1 cellular context compared by ENCODE assay signal in genomic region chr7:141737836-141738591, GRCh38.
TF ChIP-seq lines count a peak whose summit lies in the region.

TSS of gene SSBP1 (plus strand) at chr7:141738358. CDS start at chr7:141739167, 809 bp downstream.

TF ChIP-seq in K562, 482 proteins besides CTCF, POLR2A, EP300 and RAD21 (continued from another document):
- TF ChIP-seq VEZF1 (CRISPR knock-in tag; IDR thresholded peaks at IDR 0.05) (peak; percentile 73), NR1H2 (CRISPR knock-in tag; IDR thresholded peaks at IDR 0.05) (0 out of 2 replicates have a peak, but pooled peaks have one; percentile 45), ZNF174 (CRISPR knock-in tag; IDR thresholded peaks at IDR 0.05) (0 out of 2 replicates have a peak, but pooled peaks have one; percentile 39), STAT5A (IDR thresholded peaks at IDR 0.05; ENCODE audit: borderline replicate concordance, low read length) (peak; percentile 74; the same call in 1 of the 2 replicates), PURB (CRISPR knock-in tag; IDR thresholded peaks at IDR 0.05; ENCODE audit: low read depth) (no peak), ATF7 (IDR thresholded peaks at IDR 0.05) (peak; percentile 90), ESRRB (CRISPR knock-in tag; IDR thresholded peaks at IDR 0.05; ENCODE audit: borderline replicate concordance) (no peak), ZNF354B (CRISPR knock-in tag; IDR thresholded peaks at IDR 0.05) (no peak), DEAF1 (CRISPR knock-in tag; IDR thresholded peaks at IDR 0.05) (peak; percentile 47), ZNF740 (CRISPR knock-in tag; IDR thresholded peaks at IDR 0.05) (no peak), ZNF740 (tag; IDR thresholded peaks at IDR 0.05) (no peak), SRF (CRISPR knock-in tag; IDR thresholded peaks at IDR 0.05) (peak in 1 of 2 experiments; percentile 88; a peak in 3 of 4 replicates), TFAM (CRISPR knock-in tag; conservative IDR thresholded peaks at IDR 0.05) (no peak), ETS1 (conservative IDR thresholded peaks at IDR 0.05; ENCODE audit: control insufficient read depth, low read depth, low read length) (peak; percentile 87), ZNF583 (CRISPR knock-in tag; IDR thresholded peaks at IDR 0.05) (peak; percentile 81; the same call in 1 of the 2 replicates), RBM14 (IDR thresholded peaks at IDR 0.05; ENCODE audit: borderline replicate concordance, insufficient read depth, low read depth, low read length) (no peak), ILF3 (IDR thresholded peaks at IDR 0.05; ENCODE audit: borderline replicate concordance) (peak; percentile 76; the same call in 1 of the 2 replicates), TAF9B (IDR thresholded peaks at IDR 0.05; ENCODE audit: partially characterized antibody) (peak; percentile 97), MYBL2 (IDR thresholded peaks at IDR 0.05; ENCODE audit: low read depth) (peak; percentile 59; the same call in 1 of the 2 replicates), MYBL2 (CRISPR knock-in tag; IDR thresholded peaks at IDR 0.05; ENCODE audit: borderline replicate concordance) (no peak), ZNF449 (CRISPR knock-in tag; IDR thresholded peaks at IDR 0.05) (0 out of 2 replicates have a peak, but pooled peaks have one; percentile 49), NELFE (IDR thresholded peaks at IDR 0.05; ENCODE audit: insufficient read depth, insufficient read length) (no peak), CREB3L1 (IDR thresholded peaks at IDR 0.05; ENCODE audit: borderline replicate concordance, low read depth) (peak; percentile 95), CXXC5 (CRISPR knock-in tag; IDR thresholded peaks at IDR 0.05) (peak; percentile 100), ZFP36 (IDR thresholded peaks at IDR 0.05; ENCODE audit: low read depth, low read length, partially characterized antibody) (peak; percentile 62), ZNF274 (IDR thresholded peaks at IDR 0.05; ENCODE audit: borderline replicate concordance, low read depth, low read length) (no peak), CC2D1A (IDR thresholded peaks at IDR 0.05) (peak; percentile 93), CREBBP (IDR thresholded peaks at IDR 0.05; ENCODE audit: low read depth, low read length) (no peak), MGA (IDR thresholded peaks at IDR 0.05) (peak; percentile 39; the same call in 1 of the 2 replicates), RBM15 (IDR thresholded peaks at IDR 0.05; ENCODE audit: insufficient read depth, low read length) (no peak), ZFPM2 (CRISPR knock-in tag; IDR thresholded peaks at IDR 0.05) (no peak), SMARCB1 (IDR thresholded peaks at IDR 0.05; ENCODE audit: insufficient read length, low read depth) (no peak), HDAC1 (IDR thresholded peaks at IDR 0.05) (peak; percentile 71 to 100; a peak in 3 of 4 replicates), RFX7 (CRISPR knock-in tag; IDR thresholded peaks at IDR 0.05) (no peak), ELK3 (CRISPR knock-in tag; IDR thresholded peaks at IDR 0.05) (0 out of 2 replicates have a peak, but pooled peaks have one; percentile 61)
